ENCODE assay signal across 19 cellular contexts in the genomic region with DNA sequence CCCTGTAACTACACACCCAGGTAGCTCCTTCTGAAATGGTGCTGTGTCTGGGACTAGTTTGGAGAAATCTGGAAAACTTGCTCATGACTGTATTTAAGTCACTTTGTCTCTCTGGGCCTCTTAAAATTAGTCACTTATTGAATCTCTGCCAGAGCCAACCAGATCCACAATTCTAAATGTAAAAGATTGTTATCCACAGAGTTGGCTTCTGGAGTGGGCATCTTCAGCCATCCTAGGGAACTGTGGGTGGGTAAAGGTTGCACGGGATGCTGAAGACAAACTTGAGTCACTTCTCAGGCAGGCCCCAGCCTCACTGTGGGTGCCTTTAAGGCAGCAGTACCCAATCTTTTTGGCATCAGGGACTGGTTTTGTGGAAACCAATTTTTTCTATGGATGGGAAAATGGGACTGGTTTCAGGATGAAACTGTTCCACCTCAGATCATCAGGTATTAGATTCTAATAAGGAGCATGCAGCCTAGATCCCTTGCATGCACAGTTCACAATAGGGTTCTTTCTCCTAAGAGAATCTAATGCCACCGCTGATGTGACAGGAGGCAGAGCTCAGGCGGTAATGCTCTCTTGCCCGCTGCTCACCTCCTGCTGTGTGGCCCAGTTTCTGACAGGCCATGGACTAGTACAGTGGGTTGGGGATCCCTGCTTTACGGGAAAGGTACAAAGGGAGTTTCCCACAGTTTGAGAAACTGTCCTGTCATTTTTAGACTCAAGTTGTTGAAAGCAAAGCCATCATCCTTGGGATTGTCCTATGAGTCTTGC.
A peak's percentile ranks its signal among the peaks of the same experiment; 100 is the strongest.
DNase-seq lines count a peak whose midpoint lies in the region; ATAC-seq, FAIRE-seq and TF ChIP-seq lines count a peak whose summit lies in the region.
"Had no signal": no experiment of that assay in that cellular context is flagged by ENCODE, and none has a peak within 500 bp of the region (broad histone marks: within the 10 kb centered on the region; RNA-seq: fewer than 3 reads in every experiment).

No MANE protein-coding gene starts in this region.

- no peak overlapping the region for H3K9ac ChIP-seq in astrocyte (ENCODE audit: low read length)

- H3K27me3 Mint-ChIP-seq in HFFc6 (ENCODE audit: insufficient read depth) (no peaks in the 10 kb centered on the region; the same call in 1 of the 2 replicates), astrocyte (ENCODE audit: low read depth, unreplicated experiment) (peaks cover 23% of the 10 kb centered on the region), immature natural killer cell (ENCODE audit: low read depth in 3 of 3) (peaks cover 3 to 4% (median 3%) of the 10 kb centered on the region in 3 donors)

- no peaks in the 10 kb centered on the region for H3K27me3 ChIP-seq in astrocyte (ENCODE audit: insufficient read depth, low read length)
- H3K27me3 ChIP-seq: dorsolateral prefrontal cortex, right lobe of liver, stomach had no signal

- H3K4me3 ChIP-seq in AG10803 (ENCODE audit: low read length) (no peak overlapping the region), astrocyte (ENCODE audit: insufficient read depth, low read depth, low read length) (no peak overlapping the region), fibroblast of pulmonary artery (replicated peaks; ENCODE audit: low read depth, low read length) (no peak overlapping the region)
- H3K4me3 ChIP-seq: dorsolateral prefrontal cortex, right lobe of liver, stomach had no signal

- FAIRE-seq in astrocyte (lab: Jason Lieb, UNC), result no peak

- DNase-seq in AG10803 (ENCODE audit: low read depth) (peak; percentile 53), HFFc6 (peak; percentile 79), astrocyte (ENCODE audit: low read depth) (peak; percentile 60), fibroblast of pulmonary artery (ENCODE audit: low read depth) (peak; percentile 20), immature natural killer cell (no peak), Ammon's horn (ENCODE audit: low spot score) (no peak)
- no peak for DNase-seq in activated CD8-positive, alpha-beta memory T cell treated with anti-CD3 and anti-CD28 coated beads, Interleukin-2, amount 50 U/mL, for 4 hours
- DNase-seq: activated naive CD4-positive, alpha-beta T cell treated with anti-CD3 and anti-CD28 coated beads, Interleukin-2, amount 10 ng/mL, durations not matched to agents 7 days and 5 days; activated T-cell treated with anti-CD3 and anti-CD28 coated beads, Interleukin-2, amount 50 U/mL, for 1 hour; Caco-2; GF-D8; NCI-H187 treated with DMSO at 0.1 percent for 48 hours; NCI-H510A treated with DMSO at 0.1 percent for 48 hours; right lobe of liver; stomach had no signal

- H3K27ac Mint-ChIP-seq in HFFc6 (peak overlapping the region; percentile 26), astrocyte (ENCODE audit: unreplicated experiment) (no peak overlapping the region), immature natural killer cell (no peak overlapping the region)
- H3K27ac Mint-ChIP-seq: activated naive CD4-positive, alpha-beta T cell treated with anti-CD3 and anti-CD28 coated beads, Interleukin-2, amount 10 ng/mL, durations not matched to agents 7 days and 5 days had no signal

- no peaks in the 10 kb centered on the region for H3K79me2 ChIP-seq in astrocyte (ENCODE audit: insufficient read depth, low read length)

- H3K4me1 Mint-ChIP-seq in HFFc6 (ENCODE audit: low read depth), result peaks cover 18% of the 10 kb centered on the region
- H3K4me1 Mint-ChIP-seq in astrocyte (ENCODE audit: low read depth, unreplicated experiment), result peaks cover 5% of the 10 kb centered on the region
- H3K4me1 Mint-ChIP-seq in immature natural killer cell, result no peaks in the 10 kb centered on the region
- H3K4me1 Mint-ChIP-seq: activated naive CD4-positive, alpha-beta T cell treated with anti-CD3 and anti-CD28 coated beads, Interleukin-2, amount 10 ng/mL, durations not matched to agents 7 days and 5 days had no signal

- no peak overlapping the region for H3K4me2 ChIP-seq in astrocyte (ENCODE audit: low read length)

- H4K20me1 ChIP-seq in astrocyte (ENCODE audit: insufficient read depth, low read length), result no peaks in the 10 kb centered on the region

- H2AFZ ChIP-seq in astrocyte (ENCODE audit: low read depth, low read length), result no peak overlapping the region

- no peak overlapping the region for H3K27ac ChIP-seq in astrocyte (ENCODE audit: low read depth, low read length)
- H3K27ac ChIP-seq: right lobe of liver, stomach, VCaP had no signal

- H3K4me3 Mint-ChIP-seq in HFFc6 (peak overlapping the region; percentile 2; the same call in 1 of the 2 replicates), astrocyte (ENCODE audit: unreplicated experiment) (no peak overlapping the region), immature natural killer cell (no peak overlapping the region)
- H3K4me3 Mint-ChIP-seq: activated naive CD4-positive, alpha-beta T cell treated with anti-CD3 and anti-CD28 coated beads, Interleukin-2, amount 10 ng/mL, durations not matched to agents 7 days and 5 days had no signal

- TF ChIP-seq CTCF in AG10803 (conservative IDR thresholded peaks at IDR 0.05; ENCODE audit: low read length) (no peak), HFFc6 (IDR thresholded peaks at IDR 0.05) (no peak), astrocyte (IDR thresholded peaks at IDR 0.05; ENCODE audit: insufficient read depth, low read depth, low read length) (no peak), fibroblast of pulmonary artery (IDR thresholded peaks at IDR 0.05; ENCODE audit: low read length, missing control alignments) (no peak)

- ATAC-seq in GM19023 (IDR thresholded peaks at IDR 0.05; ENCODE audit: unreplicated experiment), result no peak
- ATAC-seq: right lobe of liver, Right ventricle myocardium inferior had no signal

- no peaks in the 10 kb centered on the region for H3K9me3 ChIP-seq in astrocyte (ENCODE audit: insufficient read depth, low read depth, low read length)
- H3K9me3 ChIP-seq: Caco-2, right lobe of liver, stomach had no signal

- H3K36me3 Mint-ChIP-seq in HFFc6 (ENCODE audit: low read depth) (no peaks in the 10 kb centered on the region), astrocyte (ENCODE audit: low read depth, unreplicated experiment) (no peaks in the 10 kb centered on the region), immature natural killer cell (no peaks in the 10 kb centered on the region)
- H3K36me3 Mint-ChIP-seq: activated naive CD4-positive, alpha-beta T cell treated with anti-CD3 and anti-CD28 coated beads, Interleukin-2, amount 10 ng/mL, durations not matched to agents 7 days and 5 days had no signal

- H3K9me3 Mint-ChIP-seq in HFFc6 (no peaks in the 10 kb centered on the region), astrocyte (ENCODE audit: unreplicated experiment) (no peaks in the 10 kb centered on the region), immature natural killer cell (no peaks in the 10 kb centered on the region)
- H3K9me3 Mint-ChIP-seq: activated naive CD4-positive, alpha-beta T cell treated with anti-CD3 and anti-CD28 coated beads, Interleukin-2, amount 10 ng/mL, durations not matched to agents 7 days and 5 days had no signal

- no peaks in the 10 kb centered on the region for H3K36me3 ChIP-seq in astrocyte (ENCODE audit: insufficient read depth, low read length)
- H3K36me3 ChIP-seq: right lobe of liver, stomach had no signal

- H3K4me1 ChIP-seq in astrocyte (ENCODE audit: insufficient read depth, low read length), result peaks cover 8% of the 10 kb centered on the region
- H3K4me1 ChIP-seq: stomach had no signal

Comparison
In these comparisons a context has a peak if more than half of its experiments do, and no peak if none do; other contexts are left out.
1. DNase-seq: peak in AG10803 (single experiment), HFFc6 (single experiment), astrocyte (single experiment) and fibroblast of pulmonary artery (single experiment); none in activated CD8-positive, alpha-beta memory T cell treated with anti-CD3 and anti-CD28 coated beads, Interleukin-2, amount 50 U/mL, for 4 hours (single experiment), immature natural killer cell (0 of 3) and Ammon's horn (single experiment).